Comparison of ENCODE assay signal across 20 cellular contexts in genomic region chr3:45153658-45154437, GRCh38. TPM values are rescaled to one million over a fixed set of nuclear protein-coding genes. Genes with fewer than 3 reads are reported as not detected.
DNase-seq lines count a peak whose midpoint lies in the region; ATAC-seq and TF ChIP-seq lines count a peak whose summit lies in the region.
"Had no signal": no experiment of that assay in that cellular context is flagged by ENCODE, and none has a peak within 500 bp of the region (broad histone marks: within the 10 kb centered on the region; RNA-seq: fewer than 3 reads in every experiment).

No MANE protein-coding gene starts in this region.

- no peak overlapping the region for H2BK12ac ChIP-seq in mesenchymal stem cell (ENCODE audit: low read length in 2 of 2)

- peak overlapping the region in 1 of 2 experiments; percentile 38 for H3K18ac ChIP-seq in mesenchymal stem cell (ENCODE audit: low read depth in 1 of 2, low read length in 2 of 2)

- H2BK15ac ChIP-seq in mesenchymal stem cell (ENCODE audit: low read depth, poor library complexity, severe bottlenecking), result peak overlapping the region; percentile 37

- BruUV-seq in PC-9 (replicated peaks; lab: Mats Ljungman, UMichigan), result no TSS peak

- DNase-seq in Daoy (ENCODE audit: low read depth) (peak; percentile 61), PC-9 (peak in 1 of 2 experiments; percentile 66), choroid plexus epithelial cell (ENCODE audit: low read depth) (peak; percentile 71), mesenchymal stem cell (peak; percentile 76), erythroblast (lab: John Stamatoyannopoulos, UW) (no peak), GM19238 (ENCODE audit: insufficient read length, low spot score) (no peak), epidermal melanocyte (ENCODE audit: insufficient read length, low spot score) (no peak)
- DNase-seq: activated CD4-positive, alpha-beta T cell treated with anti-CD3 and anti-CD28 coated beads, Interleukin-2, amount 50 U/mL, for 48 hours; activated naive CD4-positive, alpha-beta T cell; activated T-cell treated with anti-CD3 and anti-CD28 coated beads for 4 hours; heart left ventricle; NCI-H146; Peyer's patch; stimulated activated CD4-positive, alpha-beta T cell treated with anti-CD3 and anti-CD28 coated beads, Interleukin-4, amount 100 ng/mL, for 1 hour; WERI-Rb-1 had no signal

- TF ChIP-seq POLR2A in erythroblast (IDR thresholded peaks at IDR 0.05; ENCODE audit: low read length), result no peak

- intact Hi-C loops in PC-9 (cut with micrococcal nuclease; ENCODE audit: unreplicated experiment), result no loop called here

- no peaks in the 10 kb centered on the region for H3K79me1 ChIP-seq in mesenchymal stem cell (replicated peaks; ENCODE audit: low read length, poor library complexity, severe bottlenecking)

- H2BK5ac ChIP-seq in mesenchymal stem cell (ENCODE audit: low read depth, low read length, poor library complexity, severe bottlenecking), result peak overlapping the region; percentile 85

- peak overlapping the region; percentile 42 for H3K4me2 ChIP-seq in PC-9
- H3K4me2 ChIP-seq in mesenchymal stem cell (ENCODE audit: low read length, poor library complexity, severe bottlenecking), result no peak overlapping the region

- no peak for ATAC-seq in HG03460 (IDR thresholded peaks at IDR 0.05; ENCODE audit: unreplicated experiment)
- ATAC-seq: heart left ventricle had no signal

- H3K27ac ChIP-seq in PC-9 (peak overlapping the region; percentile 85), mesenchymal stem cell (ENCODE audit: low read length, poor library complexity, severe bottlenecking) (peak overlapping the region; percentile 82)
- H3K27ac ChIP-seq: coronary artery, heart left ventricle, parathyroid adenoma, Peyer's patch, vagina, WERI-Rb-1 had no signal

- H3K27me3 ChIP-seq in PC-9 (ENCODE audit: insufficient read depth, low read depth), result no peaks in the 10 kb centered on the region
- no peaks in the 10 kb centered on the region for H3K27me3 ChIP-seq in mesenchymal stem cell (ENCODE audit: control insufficient read depth in 1 of 2, insufficient read depth in 1 of 2, low read length in 2 of 2)
- H3K27me3 ChIP-seq: heart left ventricle, Peyer's patch, vagina had no signal

- no peaks in the 10 kb centered on the region for H3K79me2 ChIP-seq in PC-9 (ENCODE audit: low read depth)
- H3K79me2 ChIP-seq: parathyroid adenoma had no signal

- no peaks in the 10 kb centered on the region for H3K9me2 ChIP-seq in PC-9 (ENCODE audit: insufficient read depth)

- no peak overlapping the region for H3K14ac ChIP-seq in mesenchymal stem cell (ENCODE audit: low read length in 2 of 2)

- peaks cover 4% of the 10 kb centered on the region; the same call in 1 of the 2 replicates for H3K9me3 ChIP-seq in PC-9 (ENCODE audit: insufficient read depth, low read depth)
- peaks cover 13% of the 10 kb centered on the region for H3K9me3 ChIP-seq in mesenchymal stem cell (ENCODE audit: control insufficient read depth, low read length)
- H3K9me3 ChIP-seq: Peyer's patch, vagina had no signal

- peak overlapping the region; percentile 33 for H2AK5ac ChIP-seq in mesenchymal stem cell (ENCODE audit: low read length, severe bottlenecking)

- no peak for TF ChIP-seq CTCF in PC-9 (conservative IDR thresholded peaks at IDR 0.05)
- no peak for TF ChIP-seq CTCF in choroid plexus epithelial cell (conservative IDR thresholded peaks at IDR 0.05; ENCODE audit: low read depth, low read length)

- H3K4me1 ChIP-seq in PC-9 (replicated peaks; ENCODE audit: insufficient read depth) (peaks cover 42% of the 10 kb centered on the region), mesenchymal stem cell (ENCODE audit: control insufficient read depth, insufficient read depth, low read depth, low read length) (peaks cover 9% of the 10 kb centered on the region)
- H3K4me1 ChIP-seq: heart left ventricle, parathyroid adenoma, Peyer's patch, vagina had no signal

- WGBS in mesenchymal stem cell, result 65% methylated on average over 2 of the region's 5 CpGs

- no peak overlapping the region for H4K91ac ChIP-seq in mesenchymal stem cell (ENCODE audit: low read length)

- no peak overlapping the region for H4K8ac ChIP-seq in mesenchymal stem cell (ENCODE audit: low read length)

- H3K36me3 ChIP-seq in PC-9 (ENCODE audit: low read depth) (0 out of 2 replicates have a peak, but pooled peaks cover 3% of the 10 kb centered on the region), mesenchymal stem cell (ENCODE audit: control insufficient read depth in 1 of 2, insufficient read depth in 2 of 2, low read depth in 1 of 2, low read length in 2 of 2) (no peaks in the 10 kb centered on the region)
- H3K36me3 ChIP-seq: heart left ventricle, Peyer's patch, vagina, WERI-Rb-1 had no signal

- no peak overlapping the region for H3K4ac ChIP-seq in mesenchymal stem cell (ENCODE audit: low read depth in 1 of 2, low read length in 2 of 2)

- H4K20me1 ChIP-seq in PC-9 (ENCODE audit: insufficient read depth), result no peaks in the 10 kb centered on the region

- POLR2A ChIA-PET in PC-9 (lab: Charles Lee; ENCODE audit: unreplicated experiment), result interaction anchor here (0.6 to 0.7 kb wide), 3 partner anchors 7 to 36 kb away, joined by 3 to 7 read pairs (median 3); no protein-coding TSS in a partner anchor

- no peak overlapping the region for H2BK120ac ChIP-seq in mesenchymal stem cell (ENCODE audit: low read depth, low read length)

- peak overlapping the region; percentile 47 for H3K9ac ChIP-seq in mesenchymal stem cell (ENCODE audit: low read length)
- H3K9ac ChIP-seq: parathyroid adenoma had no signal

- H2AFZ ChIP-seq in PC-9, result no peak overlapping the region
- no peak overlapping the region for H2AFZ ChIP-seq in mesenchymal stem cell (ENCODE audit: low read depth, low read length)
- H2AFZ ChIP-seq: parathyroid adenoma had no signal

- peaks cover 34% of the 10 kb centered on the region for H3F3A ChIP-seq in PC-9 (ENCODE audit: insufficient read depth, low read depth)

- H3K4me3 ChIP-seq in PC-9, result no peak overlapping the region
- no peak overlapping the region for H3K4me3 ChIP-seq in choroid plexus epithelial cell (ENCODE audit: low read depth, low read length)
- no peak overlapping the region for H3K4me3 ChIP-seq in mesenchymal stem cell (ENCODE audit: insufficient read depth in 1 of 2, low read depth in 1 of 2, low read length in 2 of 2)
- H3K4me3 ChIP-seq: coronary artery, heart left ventricle, lung, Peyer's patch, vagina had no signal

- CTCF ChIA-PET in PC-9 (lab: Charles Lee), result no interaction called here

- no peak overlapping the region for H3K23ac ChIP-seq in mesenchymal stem cell (ENCODE audit: low read length in 2 of 2)

RNA-seq across cellular contexts. Expression of gene CDCP1, which starts 7.7 kb away (rescaled TPM):
- 12.9 and 20.6 TPM in 2 replicates for total RNA-seq in Daoy (2014; rRNA removed; shearing (Covaris generic))
- total RNA-seq in PC-9 (2021), result 75.7 and 85.0 TPM in 2 replicates
- 71.6 TPM for polyA plus RNA-seq in mesenchymal stem cell (2013, experiment 1 of 2)
- 71.5 TPM for polyA plus RNA-seq in mesenchymal stem cell (2013, experiment 2 of 2)

Comparison
In these comparisons a context has a peak if more than half of its experiments do, and no peak if none do; other contexts are left out.
1. DNase-seq: peak in Daoy (single experiment), choroid plexus epithelial cell (single experiment) and mesenchymal stem cell (single experiment); none in erythroblast (0 of 2), GM19238 (single experiment) and epidermal melanocyte (single experiment).